Comparison of ENCODE assay signal across 10 cellular contexts in the genomic region with DNA sequence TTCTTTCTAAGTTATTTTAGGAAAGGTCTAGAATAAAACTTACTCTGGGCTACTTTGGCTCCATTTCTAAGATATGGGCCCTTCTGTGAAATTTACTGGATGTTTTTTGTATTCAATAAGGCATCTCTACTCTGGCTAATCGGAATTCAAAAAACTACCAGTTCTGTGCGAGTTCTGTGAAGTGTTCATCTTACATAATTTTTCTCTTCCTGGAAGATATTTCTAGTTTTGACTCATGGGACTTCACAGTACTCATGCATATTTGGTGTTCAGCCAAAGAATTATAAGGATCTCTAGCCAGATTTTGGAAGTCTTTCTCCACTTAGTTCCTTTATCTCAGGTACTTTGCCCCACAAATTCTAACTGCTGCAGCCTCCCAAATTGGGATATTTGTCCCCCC. TPM values are rescaled to one million over a fixed set of nuclear protein-coding genes. Genes with fewer than 3 reads are reported as not detected.
DNase-seq lines count a peak whose midpoint lies in the region; ATAC-seq and TF ChIP-seq lines count a peak whose summit lies in the region.
"Had no signal": no experiment of that assay in that cellular context is flagged by ENCODE, and none has a peak within 500 bp of the region (broad histone marks: within the 10 kb centered on the region; RNA-seq: fewer than 3 reads in every experiment).

No MANE protein-coding gene starts in this region.

- DNase-seq in OCI-M1 (lab: John Stamatoyannopoulos, UW) (peak; percentile 43), esophagus squamous epithelium (lab: John Stamatoyannopoulos, UW) (no peak), NCI-H2227 (lab: John Stamatoyannopoulos, UW; ENCODE audit: unreplicated experiment) (no peak), neuronal stem cell (ENCODE audit: low spot score) (no peak)
- no peak for DNase-seq in activated effector memory CD4-positive, alpha-beta T cell treated with Interleukin-2 at 50 U/mL for 16 hours
- DNase-seq: activated CD8-positive, alpha-beta memory T cell treated with anti-CD3 and anti-CD28 coated beads, Interleukin-2, amount 50 U/mL, for 48 hours; immature natural killer cell; NCI-H1694 had no signal

- H3K4me3 Mint-ChIP-seq in stimulated activated memory B cell treated with anti-CD40 and anti-IgM and Interleukin-4, amounts not matched to agents 10 μg/mL and 1 μg/mL and 100 μg/mL, for 72 hours: no peak overlapping the region
- H3K4me3 Mint-ChIP-seq: immature natural killer cell had no signal

- H3K9ac ChIP-seq in neuronal stem cell (ENCODE audit: low read depth, low read length, poor library complexity): no peak overlapping the region

- no peak overlapping the region for H3K4me2 ChIP-seq in neuronal stem cell (ENCODE audit: insufficient read depth, low read length, poor library complexity, severe bottlenecking)

- no peaks in the 10 kb centered on the region for H3K36me3 Mint-ChIP-seq in stimulated activated memory B cell treated with anti-CD40 and anti-IgM and Interleukin-4, amounts not matched to agents 10 μg/mL and 1 μg/mL and 100 μg/mL, for 72 hours
- H3K36me3 Mint-ChIP-seq: immature natural killer cell had no signal

- H3K14ac ChIP-seq in neuronal stem cell (ENCODE audit: low read length): no peak overlapping the region

- no peaks in the 10 kb centered on the region for H3K9me3 Mint-ChIP-seq in stimulated activated memory B cell treated with anti-CD40 and anti-IgM and Interleukin-4, amounts not matched to agents 10 μg/mL and 1 μg/mL and 100 μg/mL, for 72 hours

- H3K9me3 ChIP-seq in esophagus squamous epithelium (no peaks in the 10 kb centered on the region), neuronal stem cell (replicated peaks in 1 of 2; ENCODE audit: control insufficient read depth in 2 of 2, insufficient read depth in 1 of 2, low read depth in 1 of 2, low read length in 2 of 2) (no peaks in the 10 kb centered on the region)

- H2AK5ac ChIP-seq in neuronal stem cell (ENCODE audit: low read depth, low read length): no peak overlapping the region

- no peak overlapping the region for H3K4ac ChIP-seq in neuronal stem cell (ENCODE audit: low read length)

- no peaks in the 10 kb centered on the region for H3K27me3 Mint-ChIP-seq in stimulated activated memory B cell treated with anti-CD40 and anti-IgM and Interleukin-4, amounts not matched to agents 10 μg/mL and 1 μg/mL and 100 μg/mL, for 72 hours

- TF ChIP-seq CTCF in esophagus squamous epithelium (IDR thresholded peaks at IDR 0.05): no peak

- H3K27me3 ChIP-seq in esophagus squamous epithelium: no peaks in the 10 kb centered on the region
- H3K27me3 ChIP-seq in neuronal stem cell (ENCODE audit: control insufficient read depth in 3 of 3, insufficient read depth in 3 of 3, low read depth in 1 of 3, low read length in 3 of 3): no peaks in the 10 kb centered on the region

- H4K91ac ChIP-seq in neuronal stem cell (ENCODE audit: low read depth, low read length, poor library complexity): no peak overlapping the region

- no peaks in the 10 kb centered on the region for H3K79me1 ChIP-seq in neuronal stem cell (ENCODE audit: low read depth, low read length)

- no peak overlapping the region for H2AFZ ChIP-seq in neuronal stem cell (ENCODE audit: low read length)

- H2BK5ac ChIP-seq in neuronal stem cell (ENCODE audit: low read length): no peak overlapping the region

- no peak overlapping the region for H4K8ac ChIP-seq in neuronal stem cell (ENCODE audit: low read depth, low read length)

- H3K36me3 ChIP-seq in esophagus squamous epithelium: no peaks in the 10 kb centered on the region
- no peaks in the 10 kb centered on the region for H3K36me3 ChIP-seq in neuronal stem cell (replicated peaks in 1 of 2; ENCODE audit: control insufficient read depth in 2 of 2, insufficient read depth in 2 of 2, low read length in 2 of 2)

- 3 to 10% methylated on average over 2 of the region's 2 CpGs for WGBS in esophagus squamous epithelium, 2 donors
- no CpG with 5 or more reads among the region's 2 CpGs for WGBS in neuronal stem cell (ENCODE audit: extremely low coverage in 2 of 2, insufficient read length in 2 of 2, insufficient replicate concordance in 1 of 2), 2 donors

- H2BK15ac ChIP-seq in neuronal stem cell (ENCODE audit: low read length): no peak overlapping the region

- no peak overlapping the region for H3K23ac ChIP-seq in neuronal stem cell (ENCODE audit: low read depth, low read length, poor library complexity)

- peak overlapping the region in 3 of 4 donors; percentile 11 to 68 (median 49) for H3K27ac ChIP-seq in esophagus squamous epithelium
- no peak overlapping the region for H3K27ac ChIP-seq in neuronal stem cell (replicated peaks; ENCODE audit: low read length)

- H2BK12ac ChIP-seq in neuronal stem cell (ENCODE audit: low read length): no peak overlapping the region

- H3K4me1 Mint-ChIP-seq in stimulated activated memory B cell treated with anti-CD40 and anti-IgM and Interleukin-4, amounts not matched to agents 10 μg/mL and 1 μg/mL and 100 μg/mL, for 72 hours: peaks cover 58% of the 10 kb centered on the region

- peak overlapping the region; percentile 40 for H3K27ac Mint-ChIP-seq in stimulated activated memory B cell treated with anti-CD40 and anti-IgM and Interleukin-4, amounts not matched to agents 10 μg/mL and 1 μg/mL and 100 μg/mL, for 72 hours
- H3K27ac Mint-ChIP-seq: immature natural killer cell had no signal

- intact Hi-C loops in esophagus squamous epithelium (cut with DNase I): no loop called here

- peaks cover 7 to 18% (median 7%) of the 10 kb centered on the region in 3 donors for H3K4me1 ChIP-seq in esophagus squamous epithelium
- H3K4me1 ChIP-seq in neuronal stem cell (ENCODE audit: control insufficient read depth in 2 of 2, insufficient read depth in 1 of 2, low read depth in 1 of 2, low read length in 2 of 2): peaks cover 0 to 4% of the 10 kb centered on the region in 2 donors

- H3K18ac ChIP-seq in neuronal stem cell (ENCODE audit: low read length): no peak overlapping the region

- no peak overlapping the region for H2BK120ac ChIP-seq in neuronal stem cell (ENCODE audit: low read depth, low read length)

- ATAC-seq in GM18511 (IDR thresholded peaks at IDR 0.05; ENCODE audit: unreplicated experiment): peak; percentile 49
- no peak for ATAC-seq in stimulated activated memory B cell treated with anti-CD40 and anti-IgM and Interleukin-4, amounts not matched to agents 10 μg/mL and 1 μg/mL and 100 μg/mL, for 72 hours

- TF ChIP-seq POLR2A in esophagus squamous epithelium (IDR thresholded peaks at IDR 0.05): no peak

- no peak overlapping the region for H3K4me3 ChIP-seq in esophagus squamous epithelium
- no peak overlapping the region for H3K4me3 ChIP-seq in neuronal stem cell (ENCODE audit: low read length in 2 of 2)

RNA-seq across cellular contexts. Expression of gene MBNL1, which starts 46.4 kb away (rescaled TPM):
- 100 to 1,000 TPM in 3 of 4 donors, 10 to 100 TPM in 1; 94.0 to 318 (median 161) TPM for total RNA-seq in esophagus squamous epithelium
- 5.8 TPM for polyA plus RNA-seq in neuronal stem cell (2013, experiment 1 of 2)
- 6.1 TPM for polyA plus RNA-seq in neuronal stem cell (2013, experiment 2 of 2)
